ENCODE assay signal across 22 cellular contexts in genomic region chr7:25066253-25066652, GRCh38.
"Had no signal": no experiment of that assay in that cellular context is flagged by ENCODE, and none has a peak within 500 bp of the region (broad histone marks: within the 10 kb centered on the region; RNA-seq: fewer than 3 reads in every experiment).

No MANE protein-coding gene starts in this region.

- H3K9me3 Mint-ChIP-seq: activated CD4-positive, alpha-beta memory T cell treated with anti-CD3 and anti-CD28 coated beads, Interleukin-2, amount 10 ng/mL, durations not matched to agents 7 days and 5 days; activated naive CD4-positive, alpha-beta T cell treated with anti-CD3 and anti-CD28 coated beads, Interleukin-2, amount 50 U/mL, for 24 hours; activated T-cell treated with anti-CD3 and anti-CD28 coated beads, Interleukin-2, amount 50 U/mL, for 24 hours had no signal

- H3K27me3 Mint-ChIP-seq: activated naive CD4-positive, alpha-beta T cell treated with anti-CD3 and anti-CD28 coated beads, Interleukin-2, amount 50 U/mL, for 24 hours; activated T-cell treated with anti-CD3 and anti-CD28 coated beads, Interleukin-2, amount 50 U/mL, for 24 hours had no signal

- H3K36me3 Mint-ChIP-seq: activated naive CD4-positive, alpha-beta T cell treated with anti-CD3 and anti-CD28 coated beads, Interleukin-2, amount 50 U/mL, for 24 hours had no signal

- H3K4me3 Mint-ChIP-seq: activated CD4-positive, alpha-beta memory T cell treated with anti-CD3 and anti-CD28 coated beads, Interleukin-2, amount 10 ng/mL, durations not matched to agents 7 days and 5 days; activated naive CD4-positive, alpha-beta T cell treated with anti-CD3 and anti-CD28 coated beads, Interleukin-2, amount 50 U/mL, for 24 hours; activated T-cell treated with anti-CD3 and anti-CD28 coated beads, Interleukin-2, amount 50 U/mL, for 24 hours had no signal

- H3K27ac Mint-ChIP-seq: activated CD4-positive, alpha-beta memory T cell treated with anti-CD3 and anti-CD28 coated beads, Interleukin-2, amount 10 ng/mL, durations not matched to agents 7 days and 5 days; activated naive CD4-positive, alpha-beta T cell treated with anti-CD3 and anti-CD28 coated beads, Interleukin-2, amount 50 U/mL, for 24 hours; activated T-cell treated with anti-CD3 and anti-CD28 coated beads, Interleukin-2, amount 50 U/mL, for 24 hours had no signal

- DNase-seq: activated CD4-positive, alpha-beta memory T cell treated with anti-CD3 and anti-CD28 coated beads, Interleukin-2, amount 10 ng/mL, durations not matched to agents 7 days and 5 days; activated CD4-positive, alpha-beta T cell treated with anti-CD3 and anti-CD28 coated beads for 1 hour; activated CD4-positive, alpha-beta T cell treated with anti-CD3 and anti-CD28 coated beads, Interleukin-2, amount 50 U/mL, for 1 hour; activated CD8-positive, alpha-beta memory T cell treated with anti-CD3 and anti-CD28 coated beads, Interleukin-2, amount 50 U/mL, for 48 hours; activated T-cell treated with anti-CD3 and anti-CD28 coated beads, Interleukin-2, amount 50 U/mL, for 24 hours; caudate nucleus; NCI-H1092; NCI-H1417; NCI-H1694; NCI-H2029; NCI-H510A treated with DMSO at 0.1 percent for 48 hours; NCI-H69; NK-92 treated with Interleukin-12 subunit alpha and Interleukin-12 subunit beta, amount 100 ng/mL, for 24 hours; OCI-M1; Right ventricle myocardium superior; RPMI8226; SW 1271 had no signal

- H3K9me3 ChIP-seq: SJSA1 had no signal

- H3K27ac ChIP-seq: KMS-11, SJSA1 had no signal

- H3K27me3 ChIP-seq: SJSA1 had no signal

- H3K36me3 ChIP-seq: SJSA1 had no signal

- H3K4me2 ChIP-seq: KMS-11 had no signal

- H3K4me3 ChIP-seq: SJSA1 had no signal

- ATAC-seq: Panc1, SK-N-SH treated with all-trans-retinoic acid at 6 μM for 48 hours had no signal

- H3K9ac ChIP-seq: KMS-11 had no signal
